Comparison of ENCODE assay signal across 24 cellular contexts in the genomic region with DNA sequence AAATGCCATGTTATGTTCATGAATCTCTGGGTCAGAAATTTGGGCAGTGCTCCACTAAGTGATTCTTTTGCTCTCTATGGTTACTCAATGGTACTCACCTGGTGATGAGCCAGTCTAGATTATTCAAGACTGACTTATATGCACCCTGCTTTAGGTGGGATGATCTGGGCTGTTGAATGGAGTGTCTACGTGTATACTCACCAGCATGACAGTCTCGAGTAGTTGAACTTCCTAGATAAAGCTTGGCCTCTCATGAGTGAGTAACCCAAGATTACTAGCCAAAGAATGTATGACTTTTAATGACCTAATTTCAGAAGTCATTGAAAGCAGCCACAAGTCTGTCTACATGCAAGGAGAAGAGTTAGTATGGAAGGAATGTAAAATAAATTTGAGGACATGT.
"Had no signal": no experiment of that assay in that cellular context is flagged by ENCODE, and none has a peak within 500 bp of the region (broad histone marks: within the 10 kb centered on the region; RNA-seq: fewer than 3 reads in every experiment).

No MANE protein-coding gene starts in this region.

- H3K4me1 ChIP-seq: gastrocnemius medialis, lower lobe of right lung, right lobe of liver, suprapubic skin, transverse colon, upper lobe of right lung, uterus had no signal

- H3K9me3 ChIP-seq: gastrocnemius medialis, lower lobe of right lung, ovary, right lobe of liver, suprapubic skin, transverse colon, upper lobe of right lung, uterus had no signal

- DNase-seq: cortex of kidney; effector memory CD8-positive, alpha-beta T cell; gastrocnemius medialis; head of caudate nucleus; left ventricle myocardium superior; lower lobe of right lung; natural killer cell; occipital lobe; ovary; posterior cingulate gyrus; right lobe of liver; small intestine; stimulated activated CD4-positive, alpha-beta T cell treated with anti-CD3 and anti-CD28 coated beads, Interleukin-12 subunit alpha, Interleukin-12 subunit beta, amount 100 ng/mL, for 4 hours; stimulated activated CD4-positive, alpha-beta T cell treated with anti-CD3 and anti-CD28 coated beads, Interleukin-1b, Interleukin-23, amount 100 ng/mL, for 48 hours; stimulated activated CD4-positive, alpha-beta T cell treated with anti-CD3 and anti-CD28 coated beads, Interleukin-4, amount 100 ng/mL, for 1 hour; stimulated activated CD8-positive, alpha-beta memory T cell treated with anti-CD3 and anti-CD28 coated beads, Interleukin-4, amount 100 ng/mL, for 48 hours; stimulated activated naive CD4-positive, alpha-beta T cell; stimulated activated naive CD8-positive, alpha-beta T cell treated with anti-CD3 and anti-CD28 coated beads, Interleukin-15, amount 100 ng/mL, for 72 hours; transverse colon; upper lobe of right lung; uterus had no signal

- FAIRE-seq: endometrium, keratinocyte, small intestine had no signal

- H3K4me3 ChIP-seq: gastrocnemius medialis, lower lobe of right lung, ovary, right lobe of liver, suprapubic skin, transverse colon, upper lobe of right lung, uterus had no signal

- H3K27me3 ChIP-seq: gastrocnemius medialis, ovary, right lobe of liver, suprapubic skin, transverse colon, upper lobe of right lung, uterus had no signal
